ENCODE assay signal across 1 cellular context in the genomic region with DNA sequence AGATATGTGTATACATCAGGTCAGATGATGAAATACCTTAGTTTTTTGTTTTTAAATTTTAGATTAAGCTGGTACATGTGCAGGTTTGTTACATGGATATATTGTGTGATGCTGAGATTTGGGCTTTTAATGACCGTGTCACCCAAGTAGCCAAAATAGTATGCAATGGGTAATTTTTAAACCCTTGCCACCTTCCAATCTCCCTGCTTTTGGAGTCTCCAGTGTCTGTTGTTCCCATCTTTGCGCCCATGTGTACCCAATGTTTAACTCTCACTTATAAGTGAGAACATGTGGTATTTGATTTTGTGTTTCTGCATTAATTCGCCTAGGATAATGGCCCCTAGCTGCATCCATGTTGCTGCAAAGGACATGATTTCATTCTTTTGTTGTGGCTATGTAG.
TF ChIP-seq lines count a peak whose summit lies in the region.

No MANE protein-coding gene starts in this region.

TF ChIP-seq in K562, 482 proteins besides CTCF, POLR2A, EP300 and RAD21 (continued from another document):
- TF ChIP-seq, protein P1, sequence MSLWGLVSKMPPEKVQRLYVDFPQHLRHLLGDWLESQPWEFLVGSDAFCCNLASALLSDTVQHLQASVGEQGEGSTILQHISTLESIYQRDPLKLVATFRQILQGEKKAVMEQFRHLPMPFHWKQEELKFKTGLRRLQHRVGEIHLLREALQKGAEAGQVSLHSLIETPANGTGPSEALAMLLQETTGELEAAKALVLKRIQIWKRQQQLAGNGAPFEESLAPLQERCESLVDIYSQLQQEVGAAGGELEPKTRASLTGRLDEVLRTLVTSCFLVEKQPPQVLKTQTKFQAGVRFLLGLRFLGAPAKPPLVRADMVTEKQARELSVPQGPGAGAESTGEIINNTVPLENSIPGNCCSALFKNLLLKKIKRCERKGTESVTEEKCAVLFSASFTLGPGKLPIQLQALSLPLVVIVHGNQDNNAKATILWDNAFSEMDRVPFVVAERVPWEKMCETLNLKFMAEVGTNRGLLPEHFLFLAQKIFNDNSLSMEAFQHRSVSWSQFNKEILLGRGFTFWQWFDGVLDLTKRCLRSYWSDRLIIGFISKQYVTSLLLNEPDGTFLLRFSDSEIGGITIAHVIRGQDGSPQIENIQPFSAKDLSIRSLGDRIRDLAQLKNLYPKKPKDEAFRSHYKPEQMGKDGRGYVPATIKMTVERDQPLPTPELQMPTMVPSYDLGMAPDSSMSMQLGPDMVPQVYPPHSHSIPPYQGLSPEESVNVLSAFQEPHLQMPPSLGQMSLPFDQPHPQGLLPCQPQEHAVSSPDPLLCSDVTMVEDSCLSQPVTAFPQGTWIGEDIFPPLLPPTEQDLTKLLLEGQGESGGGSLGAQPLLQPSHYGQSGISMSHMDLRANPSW (CRISPR knock-in tag; IDR thresholded peaks at IDR 0.05), result no peak
- TF ChIP-seq E2F8 (IDR thresholded peaks at IDR 0.05; ENCODE audit: low read depth, partially characterized antibody), result no peak
- no peak for TF ChIP-seq ZFP30 (CRISPR knock-in tag; IDR thresholded peaks at IDR 0.05; ENCODE audit: borderline replicate concordance)
- TF ChIP-seq, protein P2, sequence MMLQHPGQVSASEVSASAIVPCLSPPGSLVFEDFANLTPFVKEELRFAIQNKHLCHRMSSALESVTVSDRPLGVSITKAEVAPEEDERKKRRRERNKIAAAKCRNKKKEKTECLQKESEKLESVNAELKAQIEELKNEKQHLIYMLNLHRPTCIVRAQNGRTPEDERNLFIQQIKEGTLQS (IDR thresholded peaks at IDR 0.05), result peak; percentile 67
- TF ChIP-seq, protein P2 (CRISPR knock-in tag; conservative IDR thresholded peaks at IDR 0.05), result no peak
- peak; percentile 50; the same call in 1 of the 2 replicates for TF ChIP-seq DMBX1 (CRISPR knock-in tag; IDR thresholded peaks at IDR 0.05; ENCODE audit: borderline replicate concordance)
- no peak for TF ChIP-seq ZNF57 (CRISPR knock-in tag; IDR thresholded peaks at IDR 0.05)
- TF ChIP-seq ZNF668 (CRISPR knock-in tag; IDR thresholded peaks at IDR 0.05), result no peak
- no peak for TF ChIP-seq ZNF197 (CRISPR knock-in tag; IDR thresholded peaks at IDR 0.05; ENCODE audit: low read depth)
- no peak for TF ChIP-seq KDM1A (IDR thresholded peaks at IDR 0.05)
- TF ChIP-seq PPARD (CRISPR knock-in tag; IDR thresholded peaks at IDR 0.05), result no peak
- TF ChIP-seq KLF6 (CRISPR knock-in tag; IDR thresholded peaks at IDR 0.05; ENCODE audit: borderline replicate concordance), result no peak
- no peak for TF ChIP-seq CEBPG (CRISPR knock-in tag; IDR thresholded peaks at IDR 0.05)
- TF ChIP-seq CEBPG (tag; conservative IDR thresholded peaks at IDR 0.05 in 1 of 2, IDR thresholded peaks at IDR 0.05 in 1 of 2), result no peak
- TF ChIP-seq E2F4 (CRISPR knock-in tag; IDR thresholded peaks at IDR 0.05; ENCODE audit: low read depth), result no peak
- TF ChIP-seq TCF7L2 (IDR thresholded peaks at IDR 0.05; ENCODE audit: low read depth, low read length), result no peak
- TF ChIP-seq E2F3 (CRISPR knock-in tag; IDR thresholded peaks at IDR 0.05), result no peak
- TF ChIP-seq SNAPC5 (CRISPR knock-in tag; IDR thresholded peaks at IDR 0.05), result no peak
- TF ChIP-seq FOXM1 (IDR thresholded peaks at IDR 0.05; ENCODE audit: low read depth), result no peak
- TF ChIP-seq FOXM1 (CRISPR knock-in tag; IDR thresholded peaks at IDR 0.05; ENCODE audit: low read depth), result no peak
- TF ChIP-seq LARP7 (IDR thresholded peaks at IDR 0.05), result no peak
- TF ChIP-seq POLR2AphosphoS2 (IDR thresholded peaks at IDR 0.05; ENCODE audit: low read length), result no peak
